Comparison of ENCODE assay signal across 8 cellular contexts in the genomic region with DNA sequence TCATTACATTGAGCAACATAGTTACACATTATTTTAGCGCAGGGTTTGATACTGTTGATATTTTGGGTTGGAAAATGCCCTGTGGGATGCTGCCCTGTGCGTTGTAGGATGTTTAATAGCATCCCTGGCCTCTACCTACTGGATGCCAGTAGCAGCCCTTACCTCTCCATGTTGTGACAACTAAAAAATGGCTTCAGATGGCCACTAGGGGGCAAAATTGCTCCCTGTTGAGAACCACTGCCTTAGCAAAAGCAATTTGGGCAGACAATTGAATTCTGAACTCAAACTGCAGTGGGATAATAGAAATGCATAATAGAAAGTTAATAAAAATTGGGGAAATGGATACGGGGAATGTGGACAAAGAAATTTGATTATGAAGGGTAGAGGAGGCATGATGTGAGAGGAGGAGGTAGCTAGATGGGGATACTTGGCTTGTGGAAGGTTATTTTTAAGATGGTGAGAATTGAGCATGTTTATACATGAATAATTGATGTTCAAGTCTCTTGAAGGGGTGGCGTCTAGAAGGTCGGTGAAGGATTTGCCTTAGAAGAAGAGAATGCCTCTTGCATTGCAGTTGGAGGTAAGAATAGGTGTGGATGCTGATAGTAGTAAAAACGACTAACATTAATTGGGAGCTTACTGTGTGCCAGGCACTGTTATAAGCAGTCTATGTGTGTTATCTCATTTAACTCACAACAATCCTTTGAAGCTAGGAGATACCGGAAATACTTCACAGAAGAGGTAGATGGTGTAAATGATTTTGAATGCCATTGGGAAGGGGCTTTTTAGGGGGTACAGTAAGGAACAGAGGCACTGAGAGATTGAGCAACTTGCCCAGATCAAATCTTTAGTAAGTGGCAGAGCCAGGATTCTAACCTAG. TPM values are rescaled to one million over a fixed set of nuclear protein-coding genes. Genes with fewer than 3 reads are reported as not detected.
DNase-seq lines count a peak whose midpoint lies in the region; ATAC-seq and TF ChIP-seq lines count a peak whose summit lies in the region.

No MANE protein-coding gene starts in this region.

- H3K27ac Mint-ChIP-seq in CD8-positive, alpha-beta memory T cell = peak overlapping the region; percentile 14 to 82 (median 62)

- no peak overlapping the region for H3K4me3 ChIP-seq in CD8-positive, alpha-beta memory T cell (ENCODE audit: low read length)
- H3K4me3 ChIP-seq in HL-60 (replicated peaks; ENCODE audit: insufficient read depth, low read length) (no peak overlapping the region), fibroblast of mammary gland (ENCODE audit: control insufficient read depth, low read depth, low read length) (no peak overlapping the region), neutrophil (ENCODE audit: low read depth in 1 of 2, low read length in 1 of 2) (no peak overlapping the region), upper lobe of left lung (no peak overlapping the region)

- H3K9me3 ChIP-seq in CD8-positive, alpha-beta memory T cell (ENCODE audit: low read length) = no peaks in the 10 kb centered on the region
- H3K9me3 ChIP-seq in neutrophil = no peaks in the 10 kb centered on the region
- H3K9me3 ChIP-seq in upper lobe of left lung = no peaks in the 10 kb centered on the region

- peak; percentile 35 to 79 (median 41) for DNase-seq in CD8-positive, alpha-beta memory T cell
- DNase-seq in HL-60 (ENCODE audit: low read depth in 1 of 2, low spot score in 1 of 2) (peak in 1 of 2 experiments; percentile 71), NOMO-1 treated with DMSO at 0.1 percent for 48 hours (lab: John Stamatoyannopoulos, UW; ENCODE audit: unreplicated experiment) (peak; percentile 48), activated T-cell treated with anti-CD3 and anti-CD28 coated beads for 24 hours (ENCODE audit: low read depth) (peak; percentile 46), fibroblast of mammary gland (ENCODE audit: low read depth) (peak; percentile 74), upper lobe of left lung (peak in 1 of 2 donors; percentile 31)

- POLR2A ChIA-PET in CD8-positive, alpha-beta memory T cell (lab: Charles Lee) = interaction anchor here (0.6 to 1.9 kb wide), 4 partner anchors 17 to 299 kb away, joined by 3 to 7 read pairs (median 5); a partner anchor contains a TSS

- peaks cover 3 to 60% (median 14%) of the 10 kb centered on the region in 3 donors for H3K36me3 Mint-ChIP-seq in CD8-positive, alpha-beta memory T cell

- WGBS in upper lobe of left lung, 2 donors = 74% methylated on average over 7 of the region's 7 CpGs

- TF ChIP-seq EP300 in upper lobe of left lung (IDR thresholded peaks at IDR 0.05) = no peak

- peaks cover 29 to 33% (median 33%) of the 10 kb centered on the region in 3 donors for H3K4me1 Mint-ChIP-seq in CD8-positive, alpha-beta memory T cell

- ATAC-seq in upper lobe of left lung (ENCODE audit: low FRiP score in 2 of 2) (peak in 1 of 2 donors; percentile 57), GM19324 (IDR thresholded peaks at IDR 0.05; ENCODE audit: low FRiP score, unreplicated experiment) (no peak)

- CTCF ChIA-PET in CD8-positive, alpha-beta memory T cell (lab: Charles Lee) = interaction anchor here (0.6 to 4.8 kb wide), 33 partner anchors 9 to 635 kb away, joined by 3 to 44 read pairs (median 5); a partner anchor contains a TSS

- H3K4me3 Mint-ChIP-seq in CD8-positive, alpha-beta memory T cell = peak overlapping the region in 5 of 7 donors; percentile 11 to 57 (median 22)

- H3K27me3 Mint-ChIP-seq in CD8-positive, alpha-beta memory T cell = no peaks in the 10 kb centered on the region

- H3K4me1 ChIP-seq in CD8-positive, alpha-beta memory T cell (ENCODE audit: insufficient read depth, low read length) = peaks cover 6% of the 10 kb centered on the region
- H3K4me1 ChIP-seq in neutrophil (ENCODE audit: control insufficient read depth in 1 of 2, insufficient read depth in 1 of 2, low read depth in 1 of 2, low read length in 1 of 2) (no peaks in the 10 kb centered on the region), upper lobe of left lung (peaks cover 0 to 5% (median 0%) of the 10 kb centered on the region in 4 donors)

- TF ChIP-seq POLR2A in upper lobe of left lung (IDR thresholded peaks at IDR 0.05) = no peak

- peak; percentile 55 for TF ChIP-seq CTCF in HL-60 (IDR thresholded peaks at IDR 0.05; ENCODE audit: insufficient read depth, low read length)
- peak; percentile 84 for TF ChIP-seq CTCF in fibroblast of mammary gland (conservative IDR thresholded peaks at IDR 0.05; ENCODE audit: control insufficient read depth, insufficient read depth, low read depth, low read length)
- peak; percentile 30 for TF ChIP-seq CTCF in neutrophil (IDR thresholded peaks at IDR 0.05)
- peak; percentile 50 to 65 (median 58) for TF ChIP-seq CTCF in upper lobe of left lung (IDR thresholded peaks at IDR 0.05)

- no peak overlapping the region for H3K27ac ChIP-seq in CD8-positive, alpha-beta memory T cell (ENCODE audit: low read depth, low read length)
- H3K27ac ChIP-seq in HL-60 (replicated peaks) (no peak overlapping the region), neutrophil (no peak overlapping the region), upper lobe of left lung (no peak overlapping the region)

- peaks cover 24% of the 10 kb centered on the region for H3K36me3 ChIP-seq in CD8-positive, alpha-beta memory T cell (ENCODE audit: insufficient read depth, low read length)
- H3K36me3 ChIP-seq in neutrophil = peaks cover 42% of the 10 kb centered on the region
- peaks cover under 1 to 47% (median 34%) of the 10 kb centered on the region in 4 donors for H3K36me3 ChIP-seq in upper lobe of left lung

- no peaks in the 10 kb centered on the region for H3K27me3 ChIP-seq in CD8-positive, alpha-beta memory T cell (ENCODE audit: insufficient read depth, low read length, poor library complexity, severe bottlenecking)
- no peaks in the 10 kb centered on the region for H3K27me3 ChIP-seq in HL-60 (ENCODE audit: insufficient read depth, poor library complexity, severe bottlenecking)
- no peaks in the 10 kb centered on the region for H3K27me3 ChIP-seq in neutrophil
- H3K27me3 ChIP-seq in upper lobe of left lung = no peaks in the 10 kb centered on the region

- H3K9me3 Mint-ChIP-seq in CD8-positive, alpha-beta memory T cell = no peaks in the 10 kb centered on the region

RNA-seq across cellular contexts. Expression of a gene that starts 19.0 kb away (rescaled TPM):
- 1 to 10 TPM; 2.3 to 2.6 TPM for total RNA-seq in CD8-positive, alpha-beta memory T cell
- polyA plus RNA-seq in CD8-positive, alpha-beta memory T cell = 0.55 TPM
- total RNA-seq in upper lobe of left lung = under 1 TPM in 2 of 6 donors, not detected in 4; 0.13 to 0.30 TPM

RNA-seq across cellular contexts. Expression of a gene that starts 30.5 kb away (rescaled TPM):
- total RNA-seq in CD8-positive, alpha-beta memory T cell = 100 to 1,000 TPM; 580 to 591 TPM
- polyA plus RNA-seq in CD8-positive, alpha-beta memory T cell = 2,769 TPM
- 10 to 100 TPM; 11.5 to 17.6 (median 15.3) TPM for total RNA-seq in upper lobe of left lung

RNA-seq across cellular contexts. Expression of a gene that starts 40.4 kb away (rescaled TPM):
- 100 to 1,000 TPM; 274 to 291 TPM for total RNA-seq in CD8-positive, alpha-beta memory T cell
- polyA plus RNA-seq in CD8-positive, alpha-beta memory T cell = 21.5 TPM
- 100 to 1,000 TPM in 2 of 6 donors, 10 to 100 TPM in 4; 42.4 to 137 (median 93.0) TPM for total RNA-seq in upper lobe of left lung

RNA-seq across cellular contexts. Expression of a gene that starts 54.3 kb away (rescaled TPM):
- total RNA-seq in CD8-positive, alpha-beta memory T cell = not detected
- not detected for polyA plus RNA-seq in CD8-positive, alpha-beta memory T cell
- total RNA-seq in upper lobe of left lung = 100 to 1,000 TPM in 3 of 6 donors, 10 to 100 TPM in 3; 51.1 to 134 (median 98.5) TPM

Comparison
In these comparisons a context has a peak if more than half of its experiments do, and no peak if none do; other contexts are left out.
1. CTCF ChIP-seq: peak in every context shown above with its lines; median percentile 84 in fibroblast of mammary gland; 58 in upper lobe of left lung; 55 in HL-60; 30 in neutrophil.
2. RNA of a gene that starts 30.5 kb away (total RNA-seq): 580 to 591 TPM in CD8-positive, alpha-beta memory T cell; 11.5 to 17.6 TPM in upper lobe of left lung; every median in the first group is over 10 times any median in the second.